ENCODE assay signal across 11 cellular contexts in the genomic region with DNA sequence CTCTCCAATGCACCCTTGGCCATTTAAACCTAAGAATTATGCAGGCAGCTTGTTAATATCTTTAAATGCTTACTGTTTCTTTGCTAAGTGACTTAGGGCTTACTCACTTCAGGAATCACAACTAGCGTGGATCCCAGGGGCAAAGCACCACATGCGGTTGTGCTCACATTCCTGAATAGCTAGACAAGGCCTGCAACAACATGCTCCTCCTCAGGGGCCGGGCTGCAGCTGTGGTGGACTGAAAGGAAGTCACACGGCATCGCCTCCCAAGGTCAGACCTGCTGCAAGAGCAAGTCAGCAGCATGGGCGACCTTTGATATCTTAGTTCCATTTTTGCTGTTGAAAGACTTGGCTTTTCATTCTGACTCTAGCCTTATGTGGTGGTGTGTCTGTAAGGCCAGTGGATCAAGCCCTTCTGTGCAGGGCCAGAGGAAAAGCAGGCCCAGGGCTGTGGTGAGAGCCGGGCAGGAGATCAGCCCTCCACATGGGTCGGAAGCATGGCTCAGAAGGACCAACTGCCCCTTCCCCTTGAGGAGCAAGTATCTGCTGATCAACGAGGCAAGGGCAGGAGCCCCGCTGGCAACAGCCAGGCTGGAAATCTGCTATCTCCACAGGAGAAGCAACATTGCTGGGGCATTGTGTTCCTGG.
A peak's percentile ranks its signal among the peaks of the same experiment; 100 is the strongest.
DNase-seq lines count a peak whose midpoint lies in the region; ATAC-seq and FAIRE-seq lines count a peak whose summit lies in the region.
"Had no signal": no experiment of that assay in that cellular context is flagged by ENCODE, and none has a peak within 500 bp of the region (broad histone marks: within the 10 kb centered on the region; RNA-seq: fewer than 3 reads in every experiment).

No MANE protein-coding gene starts in this region.

- intact Hi-C loops in Right ventricle myocardium superior (cut with DNase I) (no loop called here), cardiac septum (cut with DNase I) (no loop called here)

- ATAC-seq in Right ventricle myocardium superior (ENCODE audit: poor library complexity) (peak; percentile 66), HG02973 (IDR thresholded peaks at IDR 0.05; ENCODE audit: unreplicated experiment) (no peak)

- peak; percentile 97 for FAIRE-seq in urothelium cell line (lab: Jason Lieb, UNC)
- FAIRE-seq: A204.1 had no signal

- DNase-seq in Right ventricle myocardium superior (peak; percentile 62), cardiac septum (ENCODE audit: low spot score) (no peak), amniotic stem cell (lab: John Stamatoyannopoulos, UW) (peak; percentile 79), iPS-NIHi11 (ENCODE audit: low spot score) (peak; percentile 70), urothelium cell line (ENCODE audit: low spot score) (peak; percentile 92), globus pallidus (ENCODE audit: low spot score) (no peak), DMS 273 treated with DMSO at 0.1 percent for 48 hours (lab: John Stamatoyannopoulos, UW) (no peak)
- DNase-seq: activated naive CD4-positive, alpha-beta T cell treated with Interleukin-2 at 50 U/mL for 16 hours; immature natural killer cell had no signal

Comparison
In these comparisons a context has a peak if more than half of its experiments do, and no peak if none do; other contexts are left out.
1. DNase-seq: peak in Right ventricle myocardium superior (single experiment), amniotic stem cell (single experiment), iPS-NIHi11 (single experiment) and urothelium cell line (single experiment); none in cardiac septum (single experiment), globus pallidus (single experiment) and DMS 273 treated with DMSO at 0.1 percent for 48 hours (single experiment).